Comparison of ENCODE assay signal across 12 cellular contexts in genomic region chr7:44163591-44163990, GRCh38. TPM values are rescaled to one million over a fixed set of nuclear protein-coding genes. Genes with fewer than 3 reads are reported as not detected.
DNase-seq lines count a peak whose midpoint lies in the region; ATAC-seq and TF ChIP-seq lines count a peak whose summit lies in the region.
"Had no signal": no experiment of that assay in that cellular context is flagged by ENCODE, and none has a peak within 500 bp of the region (broad histone marks: within the 10 kb centered on the region; RNA-seq: fewer than 3 reads in every experiment).

No MANE protein-coding gene starts in this region.

- H3K4me3 Mint-ChIP-seq in T-cell, result no peak overlapping the region
- H3K4me3 Mint-ChIP-seq: CD8-positive, alpha-beta memory T cell; dendritic cell treated with granulocyte-macrophage colony-stimulating factor and Interleukin-4, amounts not matched to agents 40 ng/mL and 50 ng/mL, for 4 days had no signal

- H4K20me1 ChIP-seq in mammary epithelial cell (ENCODE audit: insufficient read depth, low read length), result no peaks in the 10 kb centered on the region

- intact Hi-C loops in mammary epithelial cell (cut with micrococcal nuclease), result loop anchor here (2.0 kb wide), 1 partner anchor 33 kb away; no protein-coding TSS in a partner anchor

- BruUV-seq in mammary epithelial cell (replicated peaks; lab: Mats Ljungman, UMichigan), result no TSS peak

- H3K4me2 ChIP-seq in mammary epithelial cell (ENCODE audit: insufficient read depth, low read depth, low read length), result peak overlapping the region; percentile 39

- WGBS in mammary epithelial cell (ENCODE audit: low coverage, missing lambda C conversion rate), result 0% methylated on average over 1 of the region's 1 CpG

- H3K9me3 ChIP-seq in mammary epithelial cell (replicated peaks; ENCODE audit: insufficient read depth, low read length) (no peaks in the 10 kb centered on the region), Peyer's patch (no peaks in the 10 kb centered on the region)
- H3K9me3 ChIP-seq: thoracic aorta had no signal

- H3K9ac ChIP-seq in mammary epithelial cell (ENCODE audit: insufficient read depth, low read length), result no peak overlapping the region

- in situ Hi-C loops in Caki2 (cut with HindIII; ENCODE audit: low pct_unique_long_range_greater_than_20kb, low sequenced_read_pairs) (no loop called here), mammary epithelial cell (cut with MboI; ENCODE audit: low sequenced_read_pairs in 2 of 2) (no loop called here)

- no peaks in the 10 kb centered on the region for H3K36me3 Mint-ChIP-seq in T-cell

- dilution Hi-C loops in mammary epithelial cell (cut with HindIII; ENCODE audit: low sequenced_read_pairs), result no loop called here

- peaks cover 0 to 3% (median 0%) of the 10 kb centered on the region in 3 donors for H3K9me3 Mint-ChIP-seq in T-cell

- peaks cover 21% of the 10 kb centered on the region for H3K4me1 ChIP-seq in mammary epithelial cell (ENCODE audit: insufficient read depth, low read length)
- no peaks in the 10 kb centered on the region for H3K4me1 ChIP-seq in Peyer's patch

- H3K79me2 ChIP-seq in mammary epithelial cell (ENCODE audit: insufficient read depth, low read length), result no peaks in the 10 kb centered on the region

- H3K36me3 ChIP-seq in mammary epithelial cell (ENCODE audit: insufficient read depth, low read length) (no peaks in the 10 kb centered on the region), Peyer's patch (no peaks in the 10 kb centered on the region)
- H3K36me3 ChIP-seq: thoracic aorta had no signal

- CTCF ChIA-PET in mammary epithelial cell (lab: Charles Lee; ENCODE audit: low non-redundant PET), result interaction anchor here (0.7 kb wide), 1 partner anchor 53 kb away, joined by 4 read pairs; no protein-coding TSS in a partner anchor
- CTCF ChIA-PET in T-cell (lab: Charles Lee), result no interaction called here

- H3K27me3 ChIP-seq in mammary epithelial cell (ENCODE audit: insufficient read depth, low read length) (no peaks in the 10 kb centered on the region), Peyer's patch (no peaks in the 10 kb centered on the region)

- peak overlapping the region; percentile 60 for H2AFZ ChIP-seq in mammary epithelial cell (ENCODE audit: low read depth, low read length)

- H3K27me3 Mint-ChIP-seq in T-cell, result peaks cover 0 to 7% of the 10 kb centered on the region in 2 donors

- H3K4me3 ChIP-seq in mammary epithelial cell (replicated peaks in 1 of 3; ENCODE audit: insufficient read depth in 1 of 3, low read depth in 2 of 3, low read length in 3 of 3) (no peak overlapping the region), Peyer's patch (no peak overlapping the region)
- H3K4me3 ChIP-seq: thoracic aorta had no signal

- no peak for TF ChIP-seq POLR2A in Peyer's patch (IDR thresholded peaks at IDR 0.05)

- peaks cover 0 to 7% (median 3%) of the 10 kb centered on the region in 3 donors for H3K4me1 Mint-ChIP-seq in T-cell

- no peak overlapping the region for H3K27ac Mint-ChIP-seq in T-cell
- H3K27ac Mint-ChIP-seq: CD8-positive, alpha-beta memory T cell; dendritic cell treated with granulocyte-macrophage colony-stimulating factor and Interleukin-4, amounts not matched to agents 40 ng/mL and 50 ng/mL, for 4 days had no signal

- DNase-seq in Caki2 (ENCODE audit: low read depth), result peak; percentile 32
- DNase-seq in M059J (ENCODE audit: low read depth), result peak; percentile 99
- peak; percentile 89 for DNase-seq in mammary epithelial cell
- DNase-seq in left kidney (ENCODE audit: low read depth, low spot score), result peak; percentile 46
- no peak for DNase-seq in NOMO-1 treated with dmso at 0.1 percent for 144 hours (lab: John Stamatoyannopoulos, UW; ENCODE audit: unreplicated experiment)
- DNase-seq in DMS153 (lab: John Stamatoyannopoulos, UW), result no peak
- DNase-seq in T-cell, result no peak
- DNase-seq in Peyer's patch, result no peak
- DNase-seq: CD8-positive, alpha-beta memory T cell; nucleus accumbens had no signal

- POLR2A ChIA-PET in T-cell (lab: Charles Lee), result no interaction called here

- TF ChIP-seq CTCF in mammary epithelial cell (conservative IDR thresholded peaks at IDR 0.05 in 1 of 2, IDR thresholded peaks at IDR 0.05 in 1 of 2; ENCODE audit: extremely low read depth in 1 of 2, insufficient read depth in 1 of 2, low read depth in 1 of 2, low read length in 2 of 2), result no peak
- no peak for TF ChIP-seq CTCF in Peyer's patch (IDR thresholded peaks at IDR 0.05)

- H3K27ac ChIP-seq in mammary epithelial cell (ENCODE audit: insufficient read depth, low read depth, low read length) (peak overlapping the region; percentile 31), Peyer's patch (no peak overlapping the region)
- H3K27ac ChIP-seq: thoracic aorta had no signal

- no peak for ATAC-seq in T-cell (replicated peaks in 1 of 4)

RNA-seq across cellular contexts. Expression of gene MYL7, which starts 22.5 kb away (rescaled TPM):
- not detected in 2 replicates for total RNA-seq in Caki2 (2014; rRNA removed; shearing (Covaris generic); ENCODE audit: low replicate concordance)
- total RNA-seq in M059J (2014; rRNA removed; shearing (Covaris generic)), result not detected in 2 replicates
- total RNA-seq in mammary epithelial cell (10 to 100 TPM in 1 of 2 donors, under 1 TPM in 1; 0.82 to 31.0 TPM), T-cell (not detected), Peyer's patch (not detected)
- 0.11 TPM for polyA plus RNA-seq in mammary epithelial cell
- polyA minus RNA-seq in mammary epithelial cell, result not detected
- total RNA-seq: CD8-positive, alpha-beta memory T cell; thoracic aorta had no signal
- polyA plus RNA-seq: CD8-positive, alpha-beta memory T cell had no signal

RNA-seq across cellular contexts. Expression of gene GCK, which starts 25.6 kb away (rescaled TPM):
- total RNA-seq in Caki2 (2014; rRNA removed; shearing (Covaris generic); ENCODE audit: low replicate concordance), result not detected in 2 replicates
- total RNA-seq in M059J (2014; rRNA removed; shearing (Covaris generic)), result not detected in 2 replicates
- total RNA-seq in mammary epithelial cell (not detected), T-cell (under 1 TPM in 4 of 5 donors, not detected in 1; 0.28 to 0.82 (median 0.43) TPM), Peyer's patch (not detected)
- polyA plus RNA-seq in mammary epithelial cell, result not detected
- polyA minus RNA-seq in mammary epithelial cell, result not detected

RNA-seq across cellular contexts. Expression of gene YKT6, which starts 37.2 kb away (rescaled TPM):
- 71.2 and 102 TPM in 2 replicates for total RNA-seq in Caki2 (2014; rRNA removed; shearing (Covaris generic); ENCODE audit: low replicate concordance)
- total RNA-seq in M059J (2014; rRNA removed; shearing (Covaris generic)), result 106 and 128 TPM in 2 replicates
- 100 to 1,000 TPM; 105 to 133 TPM for total RNA-seq in mammary epithelial cell
- polyA plus RNA-seq in mammary epithelial cell, result 105 TPM
- 218 TPM for polyA minus RNA-seq in mammary epithelial cell
- 10 to 100 TPM; 55.1 to 74.3 (median 60.2) TPM for total RNA-seq in T-cell
- 10 to 100 TPM; 55.2 to 76.5 (median 67.0) TPM for total RNA-seq in Peyer's patch

RNA-seq across cellular contexts. Expression of gene POLD2, which starts 40.2 kb away (rescaled TPM):
- 211 and 243 TPM in 2 replicates for total RNA-seq in Caki2 (2014; rRNA removed; shearing (Covaris generic); ENCODE audit: low replicate concordance)
- 85.3 and 127 TPM in 2 replicates for total RNA-seq in M059J (2014; rRNA removed; shearing (Covaris generic))
- total RNA-seq in mammary epithelial cell (100 to 1,000 TPM in 1 of 2 donors, 10 to 100 TPM in 1; 72.8 to 144 TPM), T-cell (10 to 100 TPM; 53.4 to 85.1 (median 72.6) TPM), Peyer's patch (10 to 100 TPM in 3 of 4 donors, 1 to 10 TPM in 1; 7.4 to 80.9 (median 28.4) TPM)
- 187 TPM for polyA plus RNA-seq in mammary epithelial cell
- 144 TPM for polyA minus RNA-seq in mammary epithelial cell

RNA-seq across cellular contexts. Expression of gene AEBP1, which starts 59.4 kb away (rescaled TPM):
- total RNA-seq in Caki2 (2014; rRNA removed; shearing (Covaris generic); ENCODE audit: low replicate concordance), result not detected in 2 replicates
- total RNA-seq in M059J (2014; rRNA removed; shearing (Covaris generic)), result 0.44 TPM in 1 of 2 replicates, not detected in the other
- total RNA-seq in mammary epithelial cell (10 to 100 TPM in 1 of 2 donors, under 1 TPM in 1; 0.24 to 16.7 TPM), T-cell (10 to 100 TPM; 18.1 to 28.4 (median 23.1) TPM), Peyer's patch (100 to 1,000 TPM in 1 of 4 donors, 10 to 100 TPM in 3; 20.1 to 127 (median 58.0) TPM)
- polyA plus RNA-seq in mammary epithelial cell, result 0.06 TPM
- polyA minus RNA-seq in mammary epithelial cell, result 5.3 TPM

Comparison
In these comparisons a context has a peak if more than half of its experiments do, and no peak if none do; other contexts are left out.
1. DNase-seq: peak in Caki2 (single experiment), M059J (single experiment), mammary epithelial cell (single experiment) and left kidney (single experiment); none in NOMO-1 treated with dmso at 0.1 percent for 144 hours (single experiment), DMS153 (single experiment), T-cell (0 of 34) and Peyer's patch (0 of 3).